ENCODE assay signal across 2 cellular contexts in genomic region chr12:95582230-95583058, GRCh38.
TF ChIP-seq lines count a peak whose summit lies in the region.

No MANE protein-coding gene starts in this region.

TF ChIP-seq in GM12878, 131 proteins besides CTCF, POLR2A, EP300 and RAD21:
- TF ChIP-seq PBX3 (IDR thresholded peaks at IDR 0.05; ENCODE audit: insufficient replicate concordance, low read depth, low read length) (no peak), KDM1A (IDR thresholded peaks at IDR 0.05; ENCODE audit: borderline replicate concordance) (no peak), NFXL1 (IDR thresholded peaks at IDR 0.05; ENCODE audit: borderline replicate concordance) (no peak), YY1 (IDR thresholded peaks at IDR 0.05; ENCODE audit: low read depth, low read length) (no peak), CUX1 (IDR thresholded peaks at IDR 0.05; ENCODE audit: insufficient replicate concordance, low read depth, low read length) (no peak), TAF1 (IDR thresholded peaks at IDR 0.05; ENCODE audit: borderline replicate concordance, low read depth, low read length) (no peak), CBX3 (IDR thresholded peaks at IDR 0.05; ENCODE audit: borderline replicate concordance, low read depth) (no peak), HDGF (IDR thresholded peaks at IDR 0.05) (no peak), ASH2L (IDR thresholded peaks at IDR 0.05; ENCODE audit: borderline replicate concordance, low read depth) (no peak), FOXK2 (IDR thresholded peaks at IDR 0.05) (no peak), HDAC6 (IDR thresholded peaks at IDR 0.05; ENCODE audit: unreplicated experiment) (no peak), IRF5 (IDR thresholded peaks at IDR 0.05; ENCODE audit: borderline replicate concordance) (no peak)

TF ChIP-seq in HepG2, 621 proteins besides CTCF, POLR2A, EP300 and RAD21 (continues in another document):
- TF ChIP-seq ZNF362 (CRISPR knock-in tag; IDR thresholded peaks at IDR 0.05; ENCODE audit: borderline replicate concordance) (peak; percentile 74; the same call in 1 of the 2 replicates), CENPT (CRISPR knock-in tag; IDR thresholded peaks at IDR 0.05; ENCODE audit: low read depth) (no peak), TSC22D2 (CRISPR knock-in tag; IDR thresholded peaks at IDR 0.05; ENCODE audit: borderline replicate concordance) (no peak), ZSCAN30 (CRISPR knock-in tag; IDR thresholded peaks at IDR 0.05) (no peak), MYPOP (CRISPR knock-in tag; IDR thresholded peaks at IDR 0.05) (no peak), MTERF4 (CRISPR knock-in tag; IDR thresholded peaks at IDR 0.05) (no peak), CEBPZ (IDR thresholded peaks at IDR 0.05; ENCODE audit: low read length) (no peak), ZBED4 (CRISPR knock-in tag; IDR thresholded peaks at IDR 0.05; ENCODE audit: borderline replicate concordance) (no peak), SMYD3 (CRISPR knock-in tag; IDR thresholded peaks at IDR 0.05) (no peak), WIZ (CRISPR knock-in tag; IDR thresholded peaks at IDR 0.05) (no peak), ZNF660 (CRISPR knock-in tag; IDR thresholded peaks at IDR 0.05; ENCODE audit: borderline replicate concordance, low read depth) (no peak), ZNF253 (CRISPR knock-in tag; IDR thresholded peaks at IDR 0.05; ENCODE audit: borderline replicate concordance) (no peak), ZBTB26 (CRISPR knock-in tag; IDR thresholded peaks at IDR 0.05; ENCODE audit: borderline replicate concordance) (no peak), PAXIP1 (CRISPR knock-in tag; conservative IDR thresholded peaks at IDR 0.05) (no peak), PBX2 (CRISPR knock-in tag; IDR thresholded peaks at IDR 0.05) (no peak), NFYC (CRISPR knock-in tag; IDR thresholded peaks at IDR 0.05) (no peak), ZBTB44 (CRISPR knock-in tag; IDR thresholded peaks at IDR 0.05) (no peak), STAG1 (CRISPR knock-in tag; IDR thresholded peaks at IDR 0.05) (peak; percentile 86), ZUFSP (CRISPR knock-in tag; IDR thresholded peaks at IDR 0.05; ENCODE audit: borderline replicate concordance) (no peak), MZF1 (CRISPR knock-in tag; IDR thresholded peaks at IDR 0.05; ENCODE audit: borderline replicate concordance) (no peak), PCBP1 (IDR thresholded peaks at IDR 0.05; ENCODE audit: borderline replicate concordance, low read depth, low read length) (no peak), ZNF891 (CRISPR knock-in tag; IDR thresholded peaks at IDR 0.05) (no peak), HOXA7 (CRISPR knock-in tag; IDR thresholded peaks at IDR 0.05) (no peak), ZNF143 (CRISPR knock-in tag; IDR thresholded peaks at IDR 0.05) (no peak), KLF12 (CRISPR knock-in tag; IDR thresholded peaks at IDR 0.05; ENCODE audit: borderline replicate concordance) (no peak), ZBTB7A (CRISPR knock-in tag; IDR thresholded peaks at IDR 0.05) (no peak), SMC3 (IDR thresholded peaks at IDR 0.05; ENCODE audit: low read length) (peak; percentile 57), PAWR (CRISPR knock-in tag; IDR thresholded peaks at IDR 0.05; ENCODE audit: borderline replicate concordance) (no peak)
